ENCODE assay signal across 8 cellular contexts in genomic region chr5:115815006-115815692, GRCh38. TPM values are rescaled to one million over a fixed set of nuclear protein-coding genes. Genes with fewer than 3 reads are reported as not detected.
DNase-seq lines count a peak whose midpoint lies in the region; ATAC-seq and TF ChIP-seq lines count a peak whose summit lies in the region.

No MANE protein-coding gene starts in this region.

- H3K14ac ChIP-seq in trophoblast cell (ENCODE audit: low read length) = no peak overlapping the region

- no peak overlapping the region for H2AK5ac ChIP-seq in trophoblast cell (ENCODE audit: low read length)

- H3K79me2 ChIP-seq in trophoblast cell (ENCODE audit: control insufficient read depth, insufficient read depth, low read length, poor library complexity) = no peaks in the 10 kb centered on the region

- ATAC-seq in HG02852 (IDR thresholded peaks at IDR 0.05; ENCODE audit: unreplicated experiment) = no peak

- peaks cover 2% of the 10 kb centered on the region for H3K79me1 ChIP-seq in trophoblast cell (ENCODE audit: low read length)

- H3K9ac ChIP-seq in trophoblast cell (ENCODE audit: low read length) = no peak overlapping the region

- no peak overlapping the region for H3K27ac Mint-ChIP-seq in Calu3 (ENCODE audit: unreplicated experiment)

- H4K91ac ChIP-seq in trophoblast cell (ENCODE audit: low read depth, low read length) = no peak overlapping the region

- no peak overlapping the region for H4K12ac ChIP-seq in trophoblast cell (ENCODE audit: low read depth, low read length)

- TF ChIP-seq CTCF in Calu3 (IDR thresholded peaks at IDR 0.05; ENCODE audit: unreplicated experiment) (no peak), fibroblast of mammary gland (conservative IDR thresholded peaks at IDR 0.05; ENCODE audit: control insufficient read depth, insufficient read depth, low read depth, low read length) (no peak)

- H3K27me3 Mint-ChIP-seq in Calu3 (ENCODE audit: unreplicated experiment) = peaks cover 24% of the 10 kb centered on the region

- no peak overlapping the region for H2BK120ac ChIP-seq in trophoblast cell (ENCODE audit: insufficient read depth, low read length, poor library complexity)

- H3K18ac ChIP-seq in trophoblast cell (ENCODE audit: low read length) = no peak overlapping the region

- peak overlapping the region; percentile 82 for H3K4me2 ChIP-seq in trophoblast cell (ENCODE audit: low read length)

- H3K4me3 Mint-ChIP-seq in Calu3 (ENCODE audit: low read depth, unreplicated experiment) = peak overlapping the region; percentile 26

- no peak overlapping the region for H3K4ac ChIP-seq in trophoblast cell (ENCODE audit: low read depth, low read length)

- no peaks in the 10 kb centered on the region for H3K9me3 ChIP-seq in trophoblast cell (ENCODE audit: insufficient read depth, low read depth, low read length)

- CTCF ChIA-PET in Calu3 (lab: Charles Lee) = no interaction called here

- peak overlapping the region; percentile 46 for H2AFZ ChIP-seq in trophoblast cell (ENCODE audit: insufficient read depth, low read length, poor library complexity)

- no peaks in the 10 kb centered on the region for H3K9me3 Mint-ChIP-seq in Calu3 (ENCODE audit: low read depth, unreplicated experiment)

- H4K8ac ChIP-seq in trophoblast cell (ENCODE audit: low read depth, low read length) = no peak overlapping the region

- intact Hi-C loops in Calu3 (cut with micrococcal nuclease; ENCODE audit: unreplicated experiment) = no loop called here

- H2BK5ac ChIP-seq in trophoblast cell (ENCODE audit: low read depth, low read length, poor library complexity) = no peak overlapping the region

- H3K23ac ChIP-seq in trophoblast cell (ENCODE audit: low read length) = no peak overlapping the region

- H3K4me1 Mint-ChIP-seq in Calu3 (ENCODE audit: low read depth, unreplicated experiment) = no peaks in the 10 kb centered on the region

- no peak overlapping the region for H2BK12ac ChIP-seq in trophoblast cell (ENCODE audit: low read length)

- 100% methylated on average over 1 of the region's 21 CpGs for WGBS in trophoblast cell (ENCODE audit: extremely low coverage, insufficient coverage, insufficient read length)

- no peaks in the 10 kb centered on the region for H3K36me3 Mint-ChIP-seq in Calu3 (ENCODE audit: insufficient read depth, unreplicated experiment)

- H3K27me3 ChIP-seq in trophoblast cell (ENCODE audit: insufficient read depth, low read length) = no peaks in the 10 kb centered on the region

- no TSS peak for BruUV-seq in Calu3 (replicated peaks; lab: Mats Ljungman, UMichigan)

- H3K4me1 ChIP-seq in trophoblast cell (ENCODE audit: control insufficient read depth in 1 of 2, insufficient read depth in 2 of 2, low read length in 2 of 2) = peaks cover 0 to 3% of the 10 kb centered on the region in 2 experiments

- H3K4me3 ChIP-seq in fibroblast of mammary gland (ENCODE audit: control insufficient read depth, low read depth, low read length) (peak overlapping the region; percentile 73), trophoblast cell (ENCODE audit: low read depth, low read length) (peak overlapping the region; percentile 78)

- no peak overlapping the region for H3K27ac ChIP-seq in trophoblast cell (ENCODE audit: low read depth, low read length)

- DNase-seq in Calu3 (no peak), MV-4-11 (lab: John Stamatoyannopoulos, UW) (peak; percentile 46), fibroblast of mammary gland (ENCODE audit: low read depth) (peak; percentile 59), trophoblast cell (peak in 1 of 2 donors; percentile 39), GF-D8 (lab: John Stamatoyannopoulos, UW) (no peak), AG08395 (ENCODE audit: low spot score) (no peak), NCI-H2107 (lab: John Stamatoyannopoulos, UW) (no peak)

- no peaks in the 10 kb centered on the region for H3K36me3 ChIP-seq in trophoblast cell (ENCODE audit: control insufficient read depth in 1 of 2, insufficient read depth in 2 of 2, low read length in 2 of 2)

RNA-seq across cellular contexts. Expression of gene CDO1, which starts 1.3 kb away (rescaled TPM):
- total RNA-seq in Calu3 (2022) = not detected in 2 replicates
- polyA plus RNA-seq in trophoblast cell (2013) = 6.8 and 7.1 TPM in 2 replicates

RNA-seq across cellular contexts. Expression of gene ATG12, which starts 26.2 kb away (rescaled TPM):
- total RNA-seq in Calu3 (2022) = 60.5 and 62.7 TPM in 2 replicates
- polyA plus RNA-seq in trophoblast cell (2013) = 52.8 and 53.7 TPM in 2 replicates

RNA-seq across cellular contexts. Expression of gene AP3S1, which starts 26.6 kb away (rescaled TPM):
- total RNA-seq in Calu3 (2022) = 87.4 and 101 TPM in 2 replicates
- polyA plus RNA-seq in trophoblast cell (2013) = 48.8 and 49.9 TPM in 2 replicates

Comparison
In these comparisons a context has a peak if more than half of its experiments do, and no peak if none do; other contexts are left out.
1. DNase-seq: peak in MV-4-11 (single experiment) and fibroblast of mammary gland (single experiment); none in Calu3 (single experiment), GF-D8 (single experiment), AG08395 (single experiment) and NCI-H2107 (single experiment).